Comparison of ENCODE assay signal across 14 cellular contexts in the genomic region with DNA sequence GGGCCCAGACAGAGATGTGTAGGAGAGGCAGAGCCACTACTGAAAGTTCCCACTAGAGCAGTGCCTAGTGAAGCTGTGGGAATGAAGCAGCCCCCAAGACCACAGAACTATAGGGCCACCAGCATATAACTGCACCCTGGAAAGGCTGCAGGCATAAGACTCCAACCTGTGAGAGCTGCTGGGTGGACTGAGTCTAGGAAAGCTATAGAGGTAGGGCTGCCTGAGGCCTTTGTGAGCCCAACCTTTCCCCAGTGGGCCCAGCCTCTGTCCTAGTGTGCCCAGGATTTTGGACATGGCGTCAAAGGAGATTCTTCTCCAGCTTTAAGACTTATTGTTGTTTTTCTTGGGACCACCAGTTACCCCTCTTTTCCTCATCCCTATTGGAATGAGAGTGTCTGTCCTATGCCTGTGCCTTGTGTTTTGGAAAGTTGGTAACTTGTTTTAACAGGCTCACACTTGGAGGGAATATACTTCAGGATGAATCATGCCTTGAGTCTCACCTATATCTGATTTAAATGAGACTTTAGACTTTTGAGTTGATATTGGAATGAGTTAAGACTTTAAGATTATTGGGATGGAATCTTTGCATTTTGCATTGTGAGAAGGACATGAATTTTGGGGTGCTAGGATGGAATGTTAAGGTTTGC. TPM values are rescaled to one million over a fixed set of nuclear protein-coding genes. Genes with fewer than 3 reads are reported as not detected.
DNase-seq lines count a peak whose midpoint lies in the region; ATAC-seq and TF ChIP-seq lines count a peak whose summit lies in the region.
"Had no signal": no experiment of that assay in that cellular context is flagged by ENCODE, and none has a peak within 500 bp of the region (broad histone marks: within the 10 kb centered on the region; RNA-seq: fewer than 3 reads in every experiment).

No MANE protein-coding gene starts in this region.

- CTCF ChIA-PET in CD8-positive, alpha-beta T cell (lab: Charles Lee), result no interaction called here
- CTCF ChIA-PET in Panc1 (lab: Charles Lee) (no interaction called here), WTC11 (lab: Charles Lee) (interaction anchor here (1.1 kb wide), 1 partner anchor 382 kb away, joined by 3 read pairs; no protein-coding TSS in a partner anchor)

- no peak overlapping the region for H3K4me3 Mint-ChIP-seq in CD8-positive, alpha-beta T cell
- no peak overlapping the region for H3K4me3 Mint-ChIP-seq in WTC11

- in situ Hi-C loops in Panc1 (cut with HindIII; ENCODE audit: low pct_unique_long_range_greater_than_20kb, low sequenced_read_pairs), result no loop called here

- POLR2A ChIA-PET in CD8-positive, alpha-beta T cell (lab: Charles Lee), result no interaction called here
- POLR2A ChIA-PET in Panc1 (lab: Charles Lee), result interaction anchor here (0.6 kb wide), 1 partner anchor 92 kb away, joined by 11 read pairs; no protein-coding TSS in a partner anchor
- POLR2A ChIA-PET in WTC11 (lab: Charles Lee), result no interaction called here

- H3K36me3 ChIP-seq in CD8-positive, alpha-beta T cell (ENCODE audit: insufficient read depth, low read length), result no peaks in the 10 kb centered on the region
- H3K36me3 ChIP-seq in Panc1 (ENCODE audit: control insufficient read depth, insufficient read depth, low read length), result no peaks in the 10 kb centered on the region
- H3K36me3 ChIP-seq in esophagus (ENCODE audit: control insufficient read depth in 2 of 2, insufficient read depth in 2 of 2, low read length in 1 of 2), result no peaks in the 10 kb centered on the region
- no peaks in the 10 kb centered on the region for H3K36me3 ChIP-seq in neutrophil

- H3K27me3 ChIP-seq in CD8-positive, alpha-beta T cell (ENCODE audit: insufficient read depth, low read length), result no peaks in the 10 kb centered on the region
- H3K27me3 ChIP-seq in Panc1 (ENCODE audit: control insufficient read depth, insufficient read depth, low read length) (no peaks in the 10 kb centered on the region), esophagus (ENCODE audit: control insufficient read depth in 1 of 2, insufficient read depth in 2 of 2, low read length in 2 of 2) (no peaks in the 10 kb centered on the region), neutrophil (no peaks in the 10 kb centered on the region)
- H3K27me3 ChIP-seq: BLaER1 had no signal

- no peak for ATAC-seq in CD8-positive, alpha-beta T cell
- ATAC-seq in Panc1, result 0 out of 2 replicates have a peak, but pooled peaks have one; percentile 38
- no peak for ATAC-seq in HG03571 (IDR thresholded peaks at IDR 0.05; ENCODE audit: unreplicated experiment)
- no peak for ATAC-seq in WTC11
- ATAC-seq in HG02571 (IDR thresholded peaks at IDR 0.05; ENCODE audit: unreplicated experiment), result no peak

- no peak overlapping the region for H3K4me3 ChIP-seq in CD8-positive, alpha-beta T cell (ENCODE audit: low read depth, low read length)
- H3K4me3 ChIP-seq in Panc1 (ENCODE audit: low read depth in 2 of 2, low read length in 2 of 2) (no peak overlapping the region), esophagus (ENCODE audit: low read depth in 1 of 2, low read length in 2 of 2) (no peak overlapping the region), neutrophil (ENCODE audit: low read depth in 1 of 2, low read length in 1 of 2) (no peak overlapping the region)
- H3K4me3 ChIP-seq: BLaER1, PC-9 had no signal

- peaks cover 5% of the 10 kb centered on the region for H3K36me3 Mint-ChIP-seq in CD8-positive, alpha-beta T cell
- H3K36me3 Mint-ChIP-seq in WTC11, result no peaks in the 10 kb centered on the region

- peak overlapping the region; percentile 38 for H3K27ac Mint-ChIP-seq in CD8-positive, alpha-beta T cell
- no peak overlapping the region; the same call in 1 of the 2 replicates for H3K27ac Mint-ChIP-seq in WTC11

- WGBS in esophagus, 2 donors, result 64 to 82% methylated on average over 1 of the region's 1 CpG

- intact Hi-C loops in CD8-positive, alpha-beta T cell (cut with DNase I, micrococcal nuclease), result no loop called here
- intact Hi-C loops in Panc1 (cut with micrococcal nuclease; ENCODE audit: unreplicated experiment), result no loop called here

- H3K27ac ChIP-seq in CD8-positive, alpha-beta T cell (ENCODE audit: low read depth, low read length), result no peak overlapping the region
- H3K27ac ChIP-seq in Panc1 (ENCODE audit: low read length), result no peak overlapping the region
- H3K27ac ChIP-seq in esophagus (ENCODE audit: low read depth in 2 of 2, low read length in 1 of 2), result peak overlapping the region; percentile 25 to 68
- peak overlapping the region; percentile 50 for H3K27ac ChIP-seq in neutrophil
- H3K27ac ChIP-seq: BLaER1 had no signal

- no peaks in the 10 kb centered on the region for H3K27me3 Mint-ChIP-seq in CD8-positive, alpha-beta T cell (ENCODE audit: low read depth)
- no peaks in the 10 kb centered on the region for H3K27me3 Mint-ChIP-seq in WTC11 (ENCODE audit: low read depth)

- no peak for TF ChIP-seq CTCF in CD8-positive, alpha-beta T cell (IDR thresholded peaks at IDR 0.05)
- TF ChIP-seq CTCF in Panc1 (IDR thresholded peaks at IDR 0.05) (no peak), neutrophil (IDR thresholded peaks at IDR 0.05) (no peak), WTC11 (IDR thresholded peaks at IDR 0.05) (no peak)

- H3K9me3 Mint-ChIP-seq in CD8-positive, alpha-beta T cell, result no peaks in the 10 kb centered on the region
- no peaks in the 10 kb centered on the region for H3K9me3 Mint-ChIP-seq in WTC11

- no peaks in the 10 kb centered on the region for H3K9me3 ChIP-seq in CD8-positive, alpha-beta T cell (ENCODE audit: low read length)
- no peaks in the 10 kb centered on the region for H3K9me3 ChIP-seq in Panc1 (ENCODE audit: control insufficient read depth, insufficient read depth, low read depth, low read length)
- H3K9me3 ChIP-seq in esophagus (ENCODE audit: control insufficient read depth in 2 of 2, insufficient read depth in 1 of 2, low read depth in 1 of 2, low read length in 1 of 2), result no peaks in the 10 kb centered on the region
- no peaks in the 10 kb centered on the region for H3K9me3 ChIP-seq in neutrophil
- H3K9me3 ChIP-seq: BLaER1 had no signal

- no peak for DNase-seq in CD8-positive, alpha-beta T cell
- no peak for DNase-seq in Panc1 (ENCODE audit: low read depth, low spot score)
- no peak for DNase-seq in WTC11 (ENCODE audit: low spot score)
- DNase-seq: H7, NCI-H1092 treated with DMSO at 0.1 percent for 48 hours, NCI-H187, NCI-H748 treated with DMSO at 0.1 percent for 48 hours, PC-9, SHP77 treated with DMSO at 0.1 percent for 48 hours had no signal

- peaks cover 43% of the 10 kb centered on the region for H3K4me1 Mint-ChIP-seq in CD8-positive, alpha-beta T cell (ENCODE audit: low read depth)
- H3K4me1 Mint-ChIP-seq in WTC11, result no peaks in the 10 kb centered on the region

- H3K4me1 ChIP-seq in CD8-positive, alpha-beta T cell (ENCODE audit: insufficient read depth, low read length), result peaks cover 5% of the 10 kb centered on the region
- H3K4me1 ChIP-seq in Panc1 (ENCODE audit: control insufficient read depth, insufficient read depth, low read length) (peaks cover 4% of the 10 kb centered on the region; the same call in 1 of the 2 replicates), esophagus (ENCODE audit: control insufficient read depth in 2 of 2, insufficient read depth in 2 of 2, low read length in 1 of 2) (peaks cover 0 to 13% of the 10 kb centered on the region in 2 donors), neutrophil (ENCODE audit: control insufficient read depth in 1 of 2, insufficient read depth in 1 of 2, low read depth in 1 of 2, low read length in 1 of 2) (peaks cover 52 to 62% of the 10 kb centered on the region in 2 experiments)
- H3K4me1 ChIP-seq: BLaER1 had no signal

- BruUV-seq in Panc1 (replicated peaks; lab: Mats Ljungman, UMichigan), result no TSS peak

TF ChIP-seq in WTC11, 78 proteins besides CTCF, POLR2A, EP300 and RAD21:
- TF ChIP-seq, protein P1, sequence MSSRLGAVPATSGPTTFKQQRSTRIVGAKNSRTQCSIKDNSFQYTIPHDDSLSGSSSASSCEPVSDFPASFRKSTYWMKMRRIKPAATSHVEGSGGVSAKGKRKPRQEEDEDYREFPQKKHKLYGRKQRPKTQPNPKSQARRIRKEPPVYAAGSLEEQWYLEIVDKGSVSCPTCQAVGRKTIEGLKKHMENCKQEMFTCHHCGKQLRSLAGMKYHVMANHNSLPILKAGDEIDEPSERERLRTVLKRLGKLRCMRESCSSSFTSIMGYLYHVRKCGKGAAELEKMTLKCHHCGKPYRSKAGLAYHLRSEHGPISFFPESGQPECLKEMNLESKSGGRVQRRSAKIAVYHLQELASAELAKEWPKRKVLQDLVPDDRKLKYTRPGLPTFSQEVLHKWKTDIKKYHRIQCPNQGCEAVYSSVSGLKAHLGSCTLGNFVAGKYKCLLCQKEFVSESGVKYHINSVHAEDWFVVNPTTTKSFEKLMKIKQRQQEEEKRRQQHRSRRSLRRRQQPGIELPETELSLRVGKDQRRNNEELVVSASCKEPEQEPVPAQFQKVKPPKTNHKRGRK (CRISPR knock-in tag; IDR thresholded peaks at IDR 0.05; ENCODE audit: borderline replicate concordance), result no peak
- TF ChIP-seq ZNF121 (CRISPR knock-in tag; IDR thresholded peaks at IDR 0.05), result no peak
- no peak for TF ChIP-seq NFYB (CRISPR knock-in tag; conservative IDR thresholded peaks at IDR 0.05; ENCODE audit: low read depth)
- no peak for TF ChIP-seq ATF1 (CRISPR knock-in tag; IDR thresholded peaks at IDR 0.05)
- TF ChIP-seq, protein P2, sequence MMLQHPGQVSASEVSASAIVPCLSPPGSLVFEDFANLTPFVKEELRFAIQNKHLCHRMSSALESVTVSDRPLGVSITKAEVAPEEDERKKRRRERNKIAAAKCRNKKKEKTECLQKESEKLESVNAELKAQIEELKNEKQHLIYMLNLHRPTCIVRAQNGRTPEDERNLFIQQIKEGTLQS (CRISPR knock-in tag; conservative IDR thresholded peaks at IDR 0.05), result no peak
- no peak for TF ChIP-seq ZBTB21 (CRISPR knock-in tag; IDR thresholded peaks at IDR 0.05; ENCODE audit: borderline replicate concordance)
- TF ChIP-seq, protein P3, sequence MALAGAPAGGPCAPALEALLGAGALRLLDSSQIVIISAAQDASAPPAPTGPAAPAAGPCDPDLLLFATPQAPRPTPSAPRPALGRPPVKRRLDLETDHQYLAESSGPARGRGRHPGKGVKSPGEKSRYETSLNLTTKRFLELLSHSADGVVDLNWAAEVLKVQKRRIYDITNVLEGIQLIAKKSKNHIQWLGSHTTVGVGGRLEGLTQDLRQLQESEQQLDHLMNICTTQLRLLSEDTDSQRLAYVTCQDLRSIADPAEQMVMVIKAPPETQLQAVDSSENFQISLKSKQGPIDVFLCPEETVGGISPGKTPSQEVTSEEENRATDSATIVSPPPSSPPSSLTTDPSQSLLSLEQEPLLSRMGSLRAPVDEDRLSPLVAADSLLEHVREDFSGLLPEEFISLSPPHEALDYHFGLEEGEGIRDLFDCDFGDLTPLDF (CRISPR knock-in tag; IDR thresholded peaks at IDR 0.05), result no peak
- TF ChIP-seq ZNF423 (CRISPR knock-in tag; IDR thresholded peaks at IDR 0.05), result no peak
- no peak for TF ChIP-seq MYBL2 (CRISPR knock-in tag; IDR thresholded peaks at IDR 0.05)
- TF ChIP-seq FOXK1 (CRISPR knock-in tag; IDR thresholded peaks at IDR 0.05), result no peak
- TF ChIP-seq KAT7 (CRISPR knock-in tag; IDR thresholded peaks at IDR 0.05; ENCODE audit: borderline replicate concordance), result no peak

RNA-seq across cellular contexts. Expression of a gene that starts 28.1 kb away (rescaled TPM):
- total RNA-seq in CD8-positive, alpha-beta T cell, result 10 to 100 TPM; 55.0 to 56.7 TPM
- 49.2 TPM for total RNA-seq in Panc1 (2021; ENCODE audit: unreplicated experiment)
- 20.7 TPM for polyA plus RNA-seq in Panc1 (2012; ENCODE audit: insufficient read length)
- 10 to 100 TPM; 22.0 to 31.5 TPM for polyA plus RNA-seq in esophagus
- 75.5 to 79.5 TPM (median 78.3 TPM) in 3 replicates for total RNA-seq in WTC11 (2021)

Comparison
In these comparisons a context has a peak if more than half of its experiments do, and no peak if none do; other contexts are left out.
1. H3K27ac ChIP-seq: peak in esophagus (2 of 2) and neutrophil (single experiment); none in CD8-positive, alpha-beta T cell (single experiment) and Panc1 (single experiment).